27 cellular contexts compared by ENCODE assay signal in the genomic region with DNA sequence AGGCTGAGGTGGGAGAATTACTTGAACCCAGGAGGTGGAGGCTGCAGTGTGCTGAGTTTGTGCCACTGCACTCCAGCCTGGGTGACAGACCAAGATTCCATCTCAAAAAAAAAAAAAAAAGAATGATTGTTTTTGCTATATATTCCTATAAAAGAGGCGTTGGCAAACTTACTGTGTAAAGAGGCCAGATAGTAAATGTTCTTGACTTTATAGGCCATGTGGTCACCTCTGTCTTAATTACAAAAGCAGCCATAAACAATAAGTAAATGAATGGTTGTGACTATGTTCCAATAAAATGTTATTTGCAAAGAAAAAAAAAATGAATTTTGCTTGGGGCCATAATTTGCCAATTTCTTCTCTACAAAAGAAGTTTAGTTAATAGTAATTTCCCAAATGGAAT. TPM values are rescaled to one million over a fixed set of nuclear protein-coding genes. Genes with fewer than 3 reads are reported as not detected.
DNase-seq lines count a peak whose midpoint lies in the region; ATAC-seq, FAIRE-seq and TF ChIP-seq lines count a peak whose summit lies in the region.
"Had no signal": no experiment of that assay in that cellular context is flagged by ENCODE, and none has a peak within 500 bp of the region (broad histone marks: within the 10 kb centered on the region; RNA-seq: fewer than 3 reads in every experiment).

No MANE protein-coding gene starts in this region.

- no peak overlapping the region for H3K27ac Mint-ChIP-seq in CD4-positive, alpha-beta T cell

- H3K9me2 ChIP-seq in GM23248 (ENCODE audit: insufficient read depth) = no peaks in the 10 kb centered on the region

- no peak overlapping the region for H3K9ac ChIP-seq in GM23248

- in situ Hi-C loops in GM23248 (cut with MboI) = no loop called here

- peaks cover 79% of the 10 kb centered on the region for H3K36me3 Mint-ChIP-seq in CD4-positive, alpha-beta T cell (ENCODE audit: low read depth)

- H4K20me1 ChIP-seq in GM23248 (ENCODE audit: insufficient read depth) = no peaks in the 10 kb centered on the region

- peak overlapping the region; percentile 95 for H3K27ac ChIP-seq in CD4-positive, alpha-beta T cell (ENCODE audit: low read depth, low read length)
- peak overlapping the region; percentile 39 for H3K27ac ChIP-seq in VCaP
- H3K27ac ChIP-seq in GM23248 = no peak overlapping the region
- H3K27ac ChIP-seq: coronary artery, sigmoid colon, transverse colon had no signal

- H3K4me1 ChIP-seq in mucosa of descending colon (ENCODE audit: low read depth) (peaks cover 6% of the 10 kb centered on the region), GM23248 (ENCODE audit: insufficient read depth) (peaks cover 6% of the 10 kb centered on the region; the same call in 1 of the 2 replicates)
- H3K4me1 ChIP-seq: Caco-2, sigmoid colon had no signal

- H3K9me3 ChIP-seq in CD4-positive, alpha-beta T cell (ENCODE audit: control insufficient read depth, low read length) = no peaks in the 10 kb centered on the region
- H3K9me3 ChIP-seq in mucosa of descending colon (no peaks in the 10 kb centered on the region), GM23248 (ENCODE audit: low read depth) (no peaks in the 10 kb centered on the region)
- H3K9me3 ChIP-seq: Caco-2, esophagus squamous epithelium, sigmoid colon, transverse colon had no signal

- POLR2A ChIA-PET in CD4-positive, alpha-beta T cell (lab: Charles Lee) = interaction anchor here (0.7 to 8.7 kb wide), 6 partner anchors 9 to 25 kb away, joined by 3 to 773 read pairs (median 17); a partner anchor contains a TSS

- H3K27me3 Mint-ChIP-seq in CD4-positive, alpha-beta T cell = no peaks in the 10 kb centered on the region

- peaks cover 79% of the 10 kb centered on the region for H3K4me1 Mint-ChIP-seq in CD4-positive, alpha-beta T cell (ENCODE audit: low read depth)
- H3K4me1 Mint-ChIP-seq: neural crest cell had no signal

- H3K4me3 Mint-ChIP-seq in CD4-positive, alpha-beta T cell = no peak overlapping the region
- H3K4me3 Mint-ChIP-seq: neural crest cell had no signal

- peaks cover 7% of the 10 kb centered on the region for H3K79me2 ChIP-seq in GM23248 (ENCODE audit: insufficient read depth)

- H3K27me3 ChIP-seq in CD4-positive, alpha-beta T cell (ENCODE audit: control insufficient read depth, insufficient read depth, low read length) = no peaks in the 10 kb centered on the region
- H3K27me3 ChIP-seq in GM23248 (replicated peaks; ENCODE audit: insufficient read depth) = no peaks in the 10 kb centered on the region
- H3K27me3 ChIP-seq: esophagus squamous epithelium, sigmoid colon, transverse colon had no signal

- H3K9me3 Mint-ChIP-seq in CD4-positive, alpha-beta T cell = no peaks in the 10 kb centered on the region
- H3K9me3 Mint-ChIP-seq: neural crest cell had no signal

- no peak for TF ChIP-seq CTCF in CD4-positive, alpha-beta T cell (IDR thresholded peaks at IDR 0.05)
- TF ChIP-seq CTCF in VCaP (conservative IDR thresholded peaks at IDR 0.05) (no peak), mucosa of descending colon (IDR thresholded peaks at IDR 0.05) (no peak), D721Med (IDR thresholded peaks at IDR 0.05; ENCODE audit: insufficient read depth, missing control alignments) (no peak)

- intact Hi-C loops in CD4-positive, alpha-beta T cell (cut with DNase I, micrococcal nuclease) = no loop called here
- intact Hi-C loops in mucosa of descending colon (cut with DNase I, micrococcal nuclease) = no loop called here

- CTCF ChIA-PET in CD4-positive, alpha-beta T cell (lab: Charles Lee) = interaction anchor here (4.5 kb wide), 1 partner anchor 11 kb away, joined by 65 read pairs; a partner anchor contains a TSS

- H3K4me2 ChIP-seq in GM23248 (ENCODE audit: unreplicated experiment) = no peak overlapping the region

- DNase-seq in CD4-positive, alpha-beta T cell = no peak
- DNase-seq in EL (peak; percentile 2), mucosa of descending colon (no peak), NCI-H1930 (lab: John Stamatoyannopoulos, UW) (no peak), GM23248 (no peak), D721Med (ENCODE audit: insufficient read length, low spot score) (no peak)
- DNase-seq: activated CD4-positive, alpha-beta T cell treated with anti-CD3 and anti-CD28 coated beads, Interleukin-2, amount 50 U/mL, for 4 hours; activated gamma-delta T cell; anterior cingulate cortex; Caco-2; DMS79 treated with DMSO at 0.1 percent for 48 hours; esophagus squamous epithelium; GOT3; islet precursor cell; midbrain; NCI-H146; NCI-H526 treated with DMSO at 0.1 percent for 48 hours; posterior cingulate gyrus; sigmoid colon; stimulated activated CD4-positive, alpha-beta T cell treated with anti-CD3 and anti-CD28 coated beads, Interleukin-15, amount 100 ng/mL, for 24 hours; T-helper 9 cell; transverse colon had no signal

- H3F3A ChIP-seq in GM23248 (ENCODE audit: insufficient read depth) = no peaks in the 10 kb centered on the region

- 75 to 76% methylated on average over 1 of the region's 1 CpG for WGBS in GM23248 (ENCODE audit: low coverage in 1 of 2, low lambda C conversion rate in 2 of 2, missing lambda C conversion rate in 2 of 2), 2 experiments

- no peak for FAIRE-seq in D721Med (lab: Jason Lieb, UNC)
- FAIRE-seq: GM12878 had no signal

- no peaks in the 10 kb centered on the region for H3K36me3 ChIP-seq in mucosa of descending colon (ENCODE audit: low read depth)
- H3K36me3 ChIP-seq in GM23248 (ENCODE audit: low read depth) = peaks cover 43% of the 10 kb centered on the region

- no peak overlapping the region for H2AFZ ChIP-seq in GM23248

- ATAC-seq in CD4-positive, alpha-beta T cell (ENCODE audit: poor library complexity) = no peak
- peak; percentile 67 for ATAC-seq in mucosa of descending colon
- ATAC-seq: SK-N-SH treated with all-trans-retinoic acid at 6 μM for 48 hours had no signal

- no peak overlapping the region for H3K4me3 ChIP-seq in mucosa of descending colon
- H3K4me3 ChIP-seq in GM23248 = no peak overlapping the region
- H3K4me3 ChIP-seq: coronary artery, esophagus squamous epithelium, GM12878, sigmoid colon, transverse colon had no signal

RNA-seq across cellular contexts. Expression of a gene that starts 12.3 kb away (rescaled TPM):
- 100 to 1,000 TPM; 307 to 329 TPM for total RNA-seq in CD4-positive, alpha-beta T cell
- 10 to 100 TPM; 30.5 to 56.8 (median 36.4) TPM for total RNA-seq in mucosa of descending colon
- 69.2 and 109 TPM in 2 replicates for total RNA-seq in GM23248 (2014; rRNA removed; shearing (Covaris generic))
- polyA plus RNA-seq in GM23248 (2016; fragmentation: Nextera tagmentation; extraction: Ambion mirVana) = 11.2 and 16.5 TPM in 2 replicates

RNA-seq across cellular contexts. Expression of a gene that starts 12.8 kb away (rescaled TPM):
- total RNA-seq in CD4-positive, alpha-beta T cell = 10 to 100 TPM; 25.4 to 28.9 TPM
- 10 to 100 TPM; 11.1 to 15.8 (median 14.7) TPM for total RNA-seq in mucosa of descending colon
- total RNA-seq in GM23248 (2014; rRNA removed; shearing (Covaris generic)) = 9.6 and 11.1 TPM in 2 replicates
- polyA plus RNA-seq in GM23248 (2016; fragmentation: Nextera tagmentation; extraction: Ambion mirVana) = 6.8 and 8.5 TPM in 2 replicates
